1 cellular context compared by ENCODE assay signal in the genomic region with DNA sequence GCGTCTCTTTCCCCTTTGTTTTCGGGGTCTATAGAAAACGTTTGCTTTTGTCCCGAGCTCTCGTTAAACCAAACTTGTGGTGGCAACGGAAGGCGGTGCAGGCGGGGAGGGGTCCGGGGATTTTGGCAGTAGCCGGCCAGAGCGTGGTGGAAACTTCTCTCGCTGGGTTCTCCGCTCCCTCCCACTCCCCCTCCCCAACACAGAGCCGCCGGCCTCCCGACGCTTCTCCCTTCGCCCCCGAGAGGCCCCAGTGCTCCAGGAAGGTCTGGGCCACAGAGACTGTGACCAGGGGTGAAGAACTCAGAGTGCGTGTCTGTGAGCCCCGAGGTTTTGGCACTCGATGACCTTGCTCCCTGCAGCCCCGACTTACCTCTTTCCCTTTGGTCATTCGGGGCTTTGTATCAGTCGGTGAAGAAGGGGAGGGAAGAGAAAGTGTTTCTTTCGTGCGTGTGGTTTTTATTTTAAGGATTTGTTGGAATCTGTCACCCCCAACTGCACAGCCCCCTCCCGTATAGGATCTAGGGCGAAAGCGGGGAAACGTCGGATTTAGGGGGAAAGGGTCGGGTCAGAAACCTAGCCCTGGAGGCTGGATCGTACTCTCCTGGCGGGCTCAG.
A peak's percentile ranks its signal among the peaks of the same experiment; 100 is the strongest.
TF ChIP-seq lines count a peak whose summit lies in the region.

No MANE protein-coding gene starts in this region.

TF ChIP-seq in K562, 482 proteins besides CTCF, POLR2A, EP300 and RAD21 (continued from another document):
- TF ChIP-seq, protein P1, sequence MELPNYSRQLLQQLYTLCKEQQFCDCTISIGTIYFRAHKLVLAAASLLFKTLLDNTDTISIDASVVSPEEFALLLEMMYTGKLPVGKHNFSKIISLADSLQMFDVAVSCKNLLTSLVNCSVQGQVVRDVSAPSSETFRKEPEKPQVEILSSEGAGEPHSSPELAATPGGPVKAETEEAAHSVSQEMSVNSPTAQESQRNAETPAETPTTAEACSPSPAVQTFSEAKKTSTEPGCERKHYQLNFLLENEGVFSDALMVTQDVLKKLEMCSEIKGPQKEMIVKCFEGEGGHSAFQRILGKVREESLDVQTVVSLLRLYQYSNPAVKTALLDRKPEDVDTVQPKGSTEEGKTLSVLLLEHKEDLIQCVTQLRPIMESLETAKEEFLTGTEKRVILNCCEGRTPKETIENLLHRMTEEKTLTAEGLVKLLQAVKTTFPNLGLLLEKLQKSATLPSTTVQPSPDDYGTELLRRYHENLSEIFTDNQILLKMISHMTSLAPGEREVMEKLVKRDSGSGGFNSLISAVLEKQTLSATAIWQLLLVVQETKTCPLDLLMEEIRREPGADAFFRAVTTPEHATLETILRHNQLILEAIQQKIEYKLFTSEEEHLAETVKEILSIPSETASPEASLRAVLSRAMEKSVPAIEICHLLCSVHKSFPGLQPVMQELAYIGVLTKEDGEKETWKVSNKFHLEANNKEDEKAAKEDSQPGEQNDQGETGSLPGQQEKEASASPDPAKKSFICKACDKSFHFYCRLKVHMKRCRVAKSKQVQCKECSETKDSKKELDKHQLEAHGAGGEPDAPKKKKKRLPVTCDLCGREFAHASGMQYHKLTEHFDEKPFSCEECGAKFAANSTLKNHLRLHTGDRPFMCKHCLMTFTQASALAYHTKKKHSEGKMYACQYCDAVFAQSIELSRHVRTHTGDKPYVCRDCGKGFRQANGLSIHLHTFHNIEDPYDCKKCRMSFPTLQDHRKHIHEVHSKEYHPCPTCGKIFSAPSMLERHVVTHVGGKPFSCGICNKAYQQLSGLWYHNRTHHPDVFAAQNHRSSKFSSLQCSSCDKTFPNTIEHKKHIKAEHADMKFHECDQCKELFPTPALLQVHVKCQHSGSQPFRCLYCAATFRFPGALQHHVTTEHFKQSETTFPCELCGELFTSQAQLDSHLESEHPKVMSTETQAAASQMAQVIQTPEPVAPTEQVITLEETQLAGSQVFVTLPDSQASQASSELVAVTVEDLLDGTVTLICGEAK (IDR thresholded peaks at IDR 0.05): peak; percentile 37; the same call in 1 of the 2 replicates
- TF ChIP-seq, protein P1 (CRISPR knock-in tag; IDR thresholded peaks at IDR 0.05): no peak
- peak; percentile 15; the same call in 1 of the 2 replicates for TF ChIP-seq POLR2AphosphoS5 (IDR thresholded peaks at IDR 0.05; ENCODE audit: control insufficient read depth, insufficient read depth, low read depth, low read length)
- TF ChIP-seq RBFOX2 (IDR thresholded peaks at IDR 0.05; ENCODE audit: low read depth, low read length): peak; percentile 6
- no peak for TF ChIP-seq ETV1 (tag; conservative IDR thresholded peaks at IDR 0.05; ENCODE audit: low read depth)
- TF ChIP-seq LARP7 (IDR thresholded peaks at IDR 0.05): no peak
- peak; percentile 37; the same call in 1 of the 2 replicates for TF ChIP-seq PHF8 (IDR thresholded peaks at IDR 0.05; ENCODE audit: borderline replicate concordance, low read length)
- TF ChIP-seq ZNF584 (CRISPR knock-in tag; IDR thresholded peaks at IDR 0.05; ENCODE audit: low read depth): peak; percentile 27; the same call in 1 of the 2 replicates
